In genomic region chr7:20233362-20233761, GRCh38 we compare ENCODE assay signal across 31 cellular contexts. TPM values are rescaled to one million over a fixed set of nuclear protein-coding genes. Genes with fewer than 3 reads are reported as not detected.
DNase-seq lines count a peak whose midpoint lies in the region; ATAC-seq, FAIRE-seq and TF ChIP-seq lines count a peak whose summit lies in the region.
"Had no signal": no experiment of that assay in that cellular context is flagged by ENCODE, and none has a peak within 500 bp of the region (broad histone marks: within the 10 kb centered on the region; RNA-seq: fewer than 3 reads in every experiment).

No MANE protein-coding gene starts in this region.

- no peaks in the 10 kb centered on the region for H3K36me3 ChIP-seq in OCI-LY3 (replicated peaks; ENCODE audit: low read depth, low read length)

- H4K20me1 ChIP-seq in OCI-LY3 (ENCODE audit: insufficient read depth, low read length) = no peaks in the 10 kb centered on the region

- FAIRE-seq in GM12891 (lab: Jason Lieb, UNC) (peak; percentile 51), GM19239 (lab: Jason Lieb, UNC) (peak; percentile 98)
- FAIRE-seq: G401.6, HepG2 had no signal

- H3K9ac ChIP-seq in OCI-LY3 (ENCODE audit: low read length) = no peak overlapping the region

- H3K4me3 ChIP-seq in OCI-LY3 (ENCODE audit: low read length) (peak overlapping the region; percentile 9; the same call in 1 of the 2 replicates), lower leg skin (ENCODE audit: low read depth, poor library complexity, severe bottlenecking) (no peak overlapping the region)
- H3K4me3 ChIP-seq: coronary artery had no signal

- peaks cover 8% of the 10 kb centered on the region for H3K27me3 ChIP-seq in OCI-LY3 (ENCODE audit: low read depth, low read length)

- H3K27ac ChIP-seq in OCI-LY3 (ENCODE audit: low read length) = no peak overlapping the region; the same call in 1 of the 2 replicates
- H3K27ac ChIP-seq: 22Rv1, coronary artery had no signal

- no peak for DNase-seq in GM12891 (ENCODE audit: insufficient read length, low spot score)
- no peak for DNase-seq in GM19239 (ENCODE audit: insufficient read length, low spot score)
- no peak for DNase-seq in lower leg skin (ENCODE audit: low spot score in 2 of 2)
- no peak for DNase-seq in stimulated activated CD8-positive, alpha-beta memory T cell treated with anti-CD3 and anti-CD28 coated beads, Interleukin-4, amount 100 ng/mL, for 48 hours
- DNase-seq in NCI-H128 (lab: John Stamatoyannopoulos, UW; ENCODE audit: unreplicated experiment) = no peak
- DNase-seq: activated CD4-positive, alpha-beta T cell treated with anti-CD3 and anti-CD28 coated beads, Interleukin-2, amount 50 U/mL, for 48 hours; activated CD4-positive, CD25-positive, alpha-beta regulatory T cell treated with anti-CD3 and anti-CD28 coated beads, Interleukin-2, amount 50 U/mL, for 72 hours; activated naive CD4-positive, alpha-beta T cell treated with anti-CD3 and anti-CD28 coated beads for 36 hours; caudate nucleus; DMS79; effector CD8-positive, alpha-beta T cell; H9; immature natural killer cell; Kasumi-1; left cardiac atrium; NCI-H1417 treated with DMSO at 0.1 percent for 48 hours; NCI-H2081; NCI-H526 treated with DMSO at 0.1 percent for 48 hours; Right ventricle myocardium superior; stimulated activated CD4-positive, alpha-beta T cell treated with anti-CD3 and anti-CD28 coated beads, Interleukin-4, amount 100 ng/mL, for 24 hours; trophoblast cell had no signal

- WGBS in lower leg skin, 2 donors = 93 to 94% methylated on average over 4 of the region's 4 CpGs

- TF ChIP-seq CTCF in OCI-LY3 (IDR thresholded peaks at IDR 0.05; ENCODE audit: low read depth, low read length) (no peak), lower leg skin (IDR thresholded peaks at IDR 0.05) (no peak)

- no peak overlapping the region for H2AFZ ChIP-seq in OCI-LY3 (ENCODE audit: low read depth, low read length)

- peak overlapping the region; percentile 57 for H3K4me2 ChIP-seq in OCI-LY3 (ENCODE audit: low read length)

- H3K79me2 ChIP-seq in OCI-LY3 (ENCODE audit: low read length) = no peaks in the 10 kb centered on the region

- peaks cover 55% of the 10 kb centered on the region for H3K4me1 ChIP-seq in OCI-LY3 (ENCODE audit: low read length)

- no peaks in the 10 kb centered on the region for H3K9me3 ChIP-seq in OCI-LY3 (ENCODE audit: insufficient read depth, low read length)

- TF ChIP-seq POLR2A in GM12891 (IDR thresholded peaks at IDR 0.05; ENCODE audit: low read depth, low read length) (no peak), lower leg skin (IDR thresholded peaks at IDR 0.05) (no peak)

- intact Hi-C loops in lower leg skin (cut with DNase I; ENCODE audit: low total_unique reads) = no loop called here

- ATAC-seq in HG02759 (IDR thresholded peaks at IDR 0.05; ENCODE audit: unreplicated experiment) (peak; percentile 45), HG02970 (IDR thresholded peaks at IDR 0.05; ENCODE audit: low FRiP score, unreplicated experiment) (no peak)
- ATAC-seq: HepG2, left cardiac atrium, Panc1 had no signal

TF ChIP-seq in GM12891, 5 proteins besides CTCF, POLR2A, EP300 and RAD21:
- no peak for TF ChIP-seq POU2F2 (IDR thresholded peaks at IDR 0.05; ENCODE audit: low read depth, low read length)
- no peak for TF ChIP-seq TAF1 (IDR thresholded peaks at IDR 0.05; ENCODE audit: low read depth, low read length)
- no peak for TF ChIP-seq PAX5 (IDR thresholded peaks at IDR 0.05; ENCODE audit: insufficient read depth, low read length, severe bottlenecking)
- no peak for TF ChIP-seq POLR2AphosphoS5 (IDR thresholded peaks at IDR 0.05; ENCODE audit: low read depth, low read length)
- no peak for TF ChIP-seq SPI1 (IDR thresholded peaks at IDR 0.05; ENCODE audit: low read depth, low read length)

RNA-seq across cellular contexts. Expression of gene MACC1, which starts 16.2 kb away (rescaled TPM):
- 0.64 TPM for polyA plus RNA-seq in GM12891 (2012; ENCODE audit: low read depth, missing spikeins)
- total RNA-seq in lower leg skin = 10 to 100 TPM; 15.4 to 18.5 (median 15.8) TPM
- total RNA-seq: glomerular endothelial cell had no signal
- polyA plus RNA-seq: CD14-positive monocyte, HepG2 had no signal
